ENCODE assay signal across 8 cellular contexts in genomic region chr20:26160916-26161315, GRCh38.
DNase-seq lines count a peak whose midpoint lies in the region; FAIRE-seq and TF ChIP-seq lines count a peak whose summit lies in the region.
"Not testable (repeated sequence)": the region's sequence is repeated elsewhere in the genome, so short reads cannot be mapped to it uniquely, and the experiment has no call there.

No MANE protein-coding gene starts in this region.

- H3K9ac ChIP-seq in endodermal cell (ENCODE audit: extremely low read depth, low read length, poor library complexity, severe bottlenecking); neuronal stem cell (ENCODE audit: low read depth, low read length, poor library complexity): not testable (repeated sequence)

- not testable (repeated sequence) for H3K27ac ChIP-seq in endodermal cell (ENCODE audit: low read depth, low read length); neuronal stem cell (replicated peaks; ENCODE audit: low read length); small intestine (ENCODE audit: low read depth in 1 of 2, low read length in 1 of 2)

- peaks cover 15% of the 10 kb centered on the region for H3K4me1 Mint-ChIP-seq in endodermal cell

- H3K4me3 Mint-ChIP-seq in endodermal cell, result not testable (repeated sequence)

- H3K4me1 ChIP-seq in endodermal cell (ENCODE audit: control insufficient read depth, insufficient read depth, low read length); neuronal stem cell (ENCODE audit: control insufficient read depth in 2 of 2, insufficient read depth in 1 of 2, low read depth in 1 of 2, low read length in 2 of 2); small intestine (ENCODE audit: control insufficient read depth in 2 of 2, insufficient read depth in 1 of 2, low read depth in 1 of 2, low read length in 1 of 2): not testable (repeated sequence)

- H2BK5ac ChIP-seq in neuronal stem cell (ENCODE audit: low read length), result not testable (repeated sequence)

- WGBS in endodermal cell (ENCODE audit: insufficient coverage in 1 of 2, insufficient read length in 1 of 2), 2 experiments, result 0 to 32% methylated on average over 1 to 2 of the region's 2 CpGs
- no CpG with 5 or more reads among the region's 2 CpGs for WGBS in neuronal stem cell (ENCODE audit: extremely low coverage in 2 of 2, insufficient read length in 2 of 2, insufficient replicate concordance in 1 of 2), 2 donors
- WGBS in small intestine, 3 donors, result 11 to 16% (median 14%) methylated on average over 2 of the region's 2 CpGs

- not testable (repeated sequence) for H3K79me1 ChIP-seq in neuronal stem cell (ENCODE audit: low read depth, low read length)

- H4K91ac ChIP-seq in neuronal stem cell (ENCODE audit: low read depth, low read length, poor library complexity), result not testable (repeated sequence)

- not testable (repeated sequence) for TF ChIP-seq CTCF in endodermal cell (conservative IDR thresholded peaks at IDR 0.05)

- not testable (repeated sequence) for H3K36me3 ChIP-seq in endodermal cell (ENCODE audit: control insufficient read depth, insufficient read depth, low read length); neuronal stem cell (replicated peaks in 1 of 2; ENCODE audit: control insufficient read depth in 2 of 2, insufficient read depth in 2 of 2, low read length in 2 of 2); small intestine (ENCODE audit: control insufficient read depth in 2 of 2, insufficient read depth in 2 of 2, low read length in 2 of 2)

- FAIRE-seq in G401.6 (lab: Jason Lieb, UNC) (peak; percentile 17), HTR-8/SVneo (lab: Jason Lieb, UNC) (peak; percentile 31), TTC549 (lab: Jason Lieb, UNC) (peak; percentile 37), islet of Langerhans (lab: Jason Lieb, UNC) (peak; percentile 51), small intestine (lab: Jason Lieb, UNC) (peak; percentile 36)

- H3K4me3 ChIP-seq in endodermal cell (ENCODE audit: low read length); neuronal stem cell (ENCODE audit: low read length in 2 of 2); small intestine (ENCODE audit: low read depth in 1 of 2, low read length in 2 of 2): not testable (repeated sequence)

- not testable (repeated sequence) for H2AK5ac ChIP-seq in neuronal stem cell (ENCODE audit: low read depth, low read length)

- H3K4ac ChIP-seq in neuronal stem cell (ENCODE audit: low read length), result not testable (repeated sequence)

- H3K18ac ChIP-seq in neuronal stem cell (ENCODE audit: low read length), result not testable (repeated sequence)

- not testable (repeated sequence) for H2BK12ac ChIP-seq in neuronal stem cell (ENCODE audit: low read length)

- H3K27me3 ChIP-seq in endodermal cell (ENCODE audit: control insufficient read depth, insufficient read depth, low read length, poor library complexity, severe bottlenecking); neuronal stem cell (ENCODE audit: control insufficient read depth in 3 of 3, insufficient read depth in 3 of 3, low read depth in 1 of 3, low read length in 3 of 3); small intestine (ENCODE audit: control insufficient read depth in 2 of 2, insufficient read depth in 2 of 2, low read length in 2 of 2): not testable (repeated sequence)

- H2BK120ac ChIP-seq in neuronal stem cell (ENCODE audit: low read depth, low read length), result not testable (repeated sequence)

- not testable (repeated sequence) for H3K9me3 Mint-ChIP-seq in endodermal cell

- not testable (repeated sequence) for H3K27me3 Mint-ChIP-seq in endodermal cell (ENCODE audit: insufficient read depth)

- H4K8ac ChIP-seq in neuronal stem cell (ENCODE audit: low read depth, low read length), result not testable (repeated sequence)

- peak overlapping the region; percentile 77 for H3K27ac Mint-ChIP-seq in endodermal cell

- H2AFZ ChIP-seq in neuronal stem cell (ENCODE audit: low read length), result peak overlapping the region; percentile 22

- DNase-seq in HTR-8/SVneo (ENCODE audit: insufficient read length, low spot score); endodermal cell; neuronal stem cell (ENCODE audit: low spot score); small intestine: not testable (repeated sequence)
- peak; percentile 22 for DNase-seq in iPS DF 4.7 (ENCODE audit: extremely low read depth, low spot score)

- not testable (repeated sequence) for H3K14ac ChIP-seq in neuronal stem cell (ENCODE audit: low read length)

- not testable (repeated sequence) for H3K36me3 Mint-ChIP-seq in endodermal cell (ENCODE audit: low read depth)

- not testable (repeated sequence) for H3K23ac ChIP-seq in neuronal stem cell (ENCODE audit: low read depth, low read length, poor library complexity)

- H3K9me3 ChIP-seq in endodermal cell (ENCODE audit: control insufficient read depth, low read length); neuronal stem cell (replicated peaks in 1 of 2; ENCODE audit: control insufficient read depth in 2 of 2, insufficient read depth in 1 of 2, low read depth in 1 of 2, low read length in 2 of 2); small intestine (ENCODE audit: control insufficient read depth, low read depth): not testable (repeated sequence)

- H2BK15ac ChIP-seq in neuronal stem cell (ENCODE audit: low read length), result not testable (repeated sequence)

- H3K4me2 ChIP-seq in neuronal stem cell (ENCODE audit: insufficient read depth, low read length, poor library complexity, severe bottlenecking), result not testable (repeated sequence)
